ENCODE assay signal across 22 cellular contexts in genomic region chr11:85923455-85923854, GRCh38.
"Had no signal": no experiment of that assay in that cellular context is flagged by ENCODE, and none has a peak within 500 bp of the region (broad histone marks: within the 10 kb centered on the region; RNA-seq: fewer than 3 reads in every experiment).

No MANE protein-coding gene starts in this region.

- DNase-seq: activated CD4-positive, alpha-beta memory T cell treated with anti-CD3 and anti-CD28 coated beads, Interleukin-2, amount 10 ng/mL, durations not matched to agents 7 days and 5 days; activated CD4-positive, alpha-beta T cell treated with anti-CD3 and anti-CD28 coated beads for 1 hour; activated CD4-positive, alpha-beta T cell treated with anti-CD3 and anti-CD28 coated beads, Interleukin-2, amount 50 U/mL, for 1 hour; activated gamma-delta T cell; activated naive CD4-positive, alpha-beta T cell treated with anti-CD3 and anti-CD28 coated beads for 36 hours; activated T-cell treated with anti-CD3 and anti-CD28 coated beads for 4 hours; activated T-cell treated with anti-CD3 and anti-CD28 coated beads, Interleukin-2, amount 50 U/mL, for 48 hours; amygdala; KG1; NCI-H1048; NCI-H1694; NCI-H2029 treated with DMSO at 0.1 percent for 48 hours; NCI-H345; NCI-H524; PC-3; SHP77 treated with DMSO at 0.1 percent for 48 hours had no signal

- H3K4me3 Mint-ChIP-seq: activated CD4-positive, alpha-beta memory T cell treated with anti-CD3 and anti-CD28 coated beads, Interleukin-2, amount 10 ng/mL, durations not matched to agents 7 days and 5 days; activated naive CD4-positive, alpha-beta T cell treated with anti-CD3 and anti-CD28 coated beads for 36 hours; activated naive CD8-positive, alpha-beta T cell; activated T-helper 17 cell treated with anti-CD3 and anti-CD28 coated beads, Interleukin-2, amount 50 U/mL, for 72 hours; brain; central memory CD8-positive, alpha-beta T cell; IgD-negative memory B cell; T-helper 1 cell treated with Interleukin-12 subunit alpha and Interleukin-12 subunit beta and Interleukin-4 antibody, amounts not matched to agents 30 μg/mL and 1 μg/mL, for 36 hours had no signal

- H3K9me3 Mint-ChIP-seq: activated CD4-positive, alpha-beta memory T cell treated with anti-CD3 and anti-CD28 coated beads, Interleukin-2, amount 10 ng/mL, durations not matched to agents 7 days and 5 days; central memory CD8-positive, alpha-beta T cell had no signal

- H3K4me1 Mint-ChIP-seq: activated T-helper 17 cell treated with anti-CD3 and anti-CD28 coated beads, Interleukin-2, amount 50 U/mL, for 72 hours; brain; central memory CD8-positive, alpha-beta T cell; IgD-negative memory B cell had no signal

- H3K27ac Mint-ChIP-seq: activated CD4-positive, alpha-beta memory T cell treated with anti-CD3 and anti-CD28 coated beads, Interleukin-2, amount 10 ng/mL, durations not matched to agents 7 days and 5 days; activated naive CD4-positive, alpha-beta T cell treated with anti-CD3 and anti-CD28 coated beads for 36 hours; activated naive CD8-positive, alpha-beta T cell; activated T-helper 17 cell treated with anti-CD3 and anti-CD28 coated beads, Interleukin-2, amount 50 U/mL, for 72 hours; brain; IgD-negative memory B cell; T-helper 1 cell treated with Interleukin-12 subunit alpha and Interleukin-12 subunit beta and Interleukin-4 antibody, amounts not matched to agents 30 μg/mL and 1 μg/mL, for 36 hours had no signal

- H3K27me3 Mint-ChIP-seq: brain had no signal

- H3K36me3 Mint-ChIP-seq: brain had no signal

- ATAC-seq: activated T-helper 17 cell treated with anti-CD3 and anti-CD28 coated beads, Interleukin-2, amount 50 U/mL, for 72 hours; PC-3 had no signal
